Comparison of ENCODE assay signal across 23 cellular contexts in the genomic region with DNA sequence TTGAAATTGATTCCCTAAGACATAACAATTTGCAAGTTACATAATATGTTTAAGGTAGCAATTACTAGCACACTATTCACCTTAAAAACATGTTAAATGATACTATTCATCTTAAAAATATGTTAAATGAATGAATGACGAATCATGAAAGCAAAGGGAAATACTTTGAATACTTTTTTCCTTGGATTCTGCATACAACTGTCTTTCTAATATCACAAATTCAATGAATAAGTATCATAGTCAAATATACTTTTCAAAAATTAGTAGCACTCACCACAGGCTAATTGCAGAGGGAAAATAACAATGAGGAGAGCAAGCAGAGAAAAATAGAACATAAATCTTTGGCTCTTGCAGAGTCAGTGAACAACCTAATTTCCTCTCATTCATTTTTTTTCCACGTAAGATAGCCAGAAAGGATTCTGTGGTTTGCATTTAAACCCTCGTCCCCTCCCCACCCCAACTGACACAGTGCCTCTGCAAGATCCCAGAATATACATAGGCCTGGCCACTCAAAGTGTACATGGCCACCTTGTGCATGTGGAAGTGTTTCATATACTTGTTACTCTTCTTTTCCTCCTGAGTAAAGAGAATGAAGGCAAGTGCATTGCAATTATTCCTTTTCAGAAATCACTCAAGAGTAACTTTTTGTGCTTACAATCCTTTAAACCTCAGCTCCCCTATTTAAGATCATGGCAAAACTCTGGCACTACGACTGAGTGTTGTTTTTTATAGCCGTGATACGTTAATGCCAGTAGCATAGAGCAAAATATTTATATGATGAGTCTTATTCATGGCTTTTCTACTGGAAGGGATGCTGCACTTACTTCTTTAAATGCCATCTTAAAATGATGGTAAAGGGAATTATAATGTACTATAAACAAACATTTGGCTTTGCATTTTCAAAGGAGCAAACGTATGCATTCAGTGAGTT.
DNase-seq lines count a peak whose midpoint lies in the region; ATAC-seq and TF ChIP-seq lines count a peak whose summit lies in the region.
"Had no signal": no experiment of that assay in that cellular context is flagged by ENCODE, and none has a peak within 500 bp of the region (broad histone marks: within the 10 kb centered on the region; RNA-seq: fewer than 3 reads in every experiment).

No MANE protein-coding gene starts in this region.

- no peak overlapping the region for H3K23ac ChIP-seq in neuronal stem cell (ENCODE audit: low read depth, low read length, poor library complexity)

- no peak overlapping the region for H3K4me2 ChIP-seq in neuronal stem cell (ENCODE audit: insufficient read depth, low read length, poor library complexity, severe bottlenecking)
- H3K4me2 ChIP-seq: A549; BLaER1 treated with 17β-estradiol and CSF1 and Interleukin-3, amounts not matched to agents 10 nM and 100 nM had no signal

- peaks cover 3% of the 10 kb centered on the region; the same call in 1 of the 2 replicates for H3K4me1 Mint-ChIP-seq in WTC11
- H3K4me1 Mint-ChIP-seq: activated naive CD8-positive, alpha-beta T cell treated with anti-CD3 and anti-CD28 coated beads, Interleukin-2, amount 50 U/mL, for 24 hours; endodermal cell had no signal

- H3K27me3 ChIP-seq in RWPE2 (ENCODE audit: insufficient read depth, poor library complexity, severe bottlenecking) (no peaks in the 10 kb centered on the region), neuronal stem cell (ENCODE audit: control insufficient read depth in 3 of 3, insufficient read depth in 3 of 3, low read depth in 1 of 3, low read length in 3 of 3) (no peaks in the 10 kb centered on the region)
- H3K27me3 ChIP-seq: BLaER1 treated with 17β-estradiol and CSF1 and Interleukin-3, amounts not matched to agents 10 nM and 100 nM; brain microvascular endothelial cell; Peyer's patch; sigmoid colon had no signal

- H3K27ac Mint-ChIP-seq in WTC11 = no peak overlapping the region
- H3K27ac Mint-ChIP-seq: activated CD4-positive, alpha-beta memory T cell treated with anti-CD3 and anti-CD28 coated beads for 36 hours; activated naive CD8-positive, alpha-beta T cell treated with anti-CD3 and anti-CD28 coated beads, Interleukin-2, amount 50 U/mL, for 24 hours; endodermal cell had no signal

- DNase-seq in AG10803 (ENCODE audit: low read depth) (peak; percentile 49), HS-27A (ENCODE audit: low read depth) (peak; percentile 83), RWPE2 (ENCODE audit: low spot score) (no peak), fibroblast of mammary gland (ENCODE audit: low read depth) (peak; percentile 7), neuronal stem cell (ENCODE audit: low spot score) (no peak), WTC11 (ENCODE audit: low spot score) (no peak), UCSD-AML1 (lab: John Stamatoyannopoulos, UW; ENCODE audit: unreplicated experiment) (no peak)
- DNase-seq in activated effector memory CD4-positive, alpha-beta T cell treated with Interleukin-2 at 50 U/mL for 16 hours = no peak
- DNase-seq: activated CD4-positive, alpha-beta memory T cell treated with anti-CD3 and anti-CD28 coated beads for 36 hours; activated CD4-positive, CD25-positive, alpha-beta regulatory T cell; activated effector memory CD4-positive, alpha-beta T cell treated with anti-CD3 and anti-CD28 coated beads, Interleukin-2, amount 50 U/mL, for 16 hours; activated naive CD8-positive, alpha-beta T cell treated with anti-CD3 and anti-CD28 coated beads, Interleukin-2, amount 50 U/mL, for 24 hours; brain microvascular endothelial cell; Calu3; endodermal cell; Kasumi-1; mucosa of descending colon; NCI-H1105 treated with DMSO at 0.1 percent for 48 hours; Peyer's patch; posterior cingulate gyrus; sigmoid colon had no signal

- peaks cover 25% of the 10 kb centered on the region for H3K36me3 Mint-ChIP-seq in WTC11
- H3K36me3 Mint-ChIP-seq: activated CD4-positive, alpha-beta memory T cell treated with anti-CD3 and anti-CD28 coated beads for 36 hours had no signal

- H3K27ac ChIP-seq in RWPE2 (ENCODE audit: poor library complexity, severe bottlenecking) = peak overlapping the region; percentile 90
- H3K27ac ChIP-seq in neuronal stem cell (replicated peaks; ENCODE audit: low read length) = no peak overlapping the region
- H3K27ac ChIP-seq: A549; BLaER1 treated with 17β-estradiol and CSF1 and Interleukin-3, amounts not matched to agents 10 nM and 100 nM; brain microvascular endothelial cell; Peyer's patch; sigmoid colon had no signal

- POLR2A ChIA-PET in WTC11 (lab: Charles Lee) = no interaction called here

- no peaks in the 10 kb centered on the region for H3K79me1 ChIP-seq in neuronal stem cell (ENCODE audit: low read depth, low read length)

- no peaks in the 10 kb centered on the region; the same call in 1 of the 2 replicates for H3K27me3 Mint-ChIP-seq in WTC11 (ENCODE audit: low read depth)
- H3K27me3 Mint-ChIP-seq: activated CD4-positive, alpha-beta memory T cell treated with anti-CD3 and anti-CD28 coated beads for 36 hours; activated naive CD8-positive, alpha-beta T cell treated with anti-CD3 and anti-CD28 coated beads, Interleukin-2, amount 50 U/mL, for 24 hours had no signal

- H3K9me3 Mint-ChIP-seq in WTC11 = peaks cover 41% of the 10 kb centered on the region

- H3K4me3 Mint-ChIP-seq in WTC11 = no peak overlapping the region
- H3K4me3 Mint-ChIP-seq: activated CD4-positive, alpha-beta memory T cell treated with anti-CD3 and anti-CD28 coated beads for 36 hours; activated naive CD8-positive, alpha-beta T cell treated with anti-CD3 and anti-CD28 coated beads, Interleukin-2, amount 50 U/mL, for 24 hours; endodermal cell had no signal

- no peak overlapping the region for H2AK5ac ChIP-seq in neuronal stem cell (ENCODE audit: low read depth, low read length)

- ATAC-seq in RWPE2 (ENCODE audit: low read depth) = peak; percentile 80
- no peak for ATAC-seq in WTC11
- ATAC-seq: A549; activated naive CD8-positive, alpha-beta T cell treated with anti-CD3 and anti-CD28 coated beads, Interleukin-2, amount 50 U/mL, for 24 hours; mucosa of descending colon had no signal

- no peak overlapping the region for H3K18ac ChIP-seq in neuronal stem cell (ENCODE audit: low read length)

- CTCF ChIA-PET in WTC11 (lab: Charles Lee) = no interaction called here

- H4K91ac ChIP-seq in neuronal stem cell (ENCODE audit: low read depth, low read length, poor library complexity) = no peak overlapping the region

- no peak overlapping the region for H2BK5ac ChIP-seq in neuronal stem cell (ENCODE audit: low read length)

- H3K4me3 ChIP-seq in AG10803 (ENCODE audit: low read length) (no peak overlapping the region), RWPE2 (ENCODE audit: severe bottlenecking) (no peak overlapping the region), fibroblast of mammary gland (ENCODE audit: control insufficient read depth, low read depth, low read length) (no peak overlapping the region), neuronal stem cell (ENCODE audit: low read length in 2 of 2) (no peak overlapping the region)
- H3K4me3 ChIP-seq: A549; BLaER1 treated with 17β-estradiol and CSF1 and Interleukin-3, amounts not matched to agents 10 nM and 100 nM; mucosa of descending colon; Peyer's patch; sigmoid colon had no signal

- H2AFZ ChIP-seq in neuronal stem cell (ENCODE audit: low read length) = no peak overlapping the region

- WGBS in neuronal stem cell (ENCODE audit: extremely low coverage in 2 of 2, insufficient read length in 2 of 2, insufficient replicate concordance in 1 of 2), 2 donors = no CpG with 5 or more reads among the region's 7 CpGs

- peaks cover 18% of the 10 kb centered on the region for H3K4me1 ChIP-seq in RWPE2 (ENCODE audit: insufficient read depth, poor library complexity, severe bottlenecking)
- no peaks in the 10 kb centered on the region for H3K4me1 ChIP-seq in neuronal stem cell (ENCODE audit: control insufficient read depth in 2 of 2, insufficient read depth in 1 of 2, low read depth in 1 of 2, low read length in 2 of 2)
- H3K4me1 ChIP-seq: A549; BLaER1 treated with 17β-estradiol and CSF1 and Interleukin-3, amounts not matched to agents 10 nM and 100 nM; Peyer's patch had no signal

- no peak overlapping the region for H4K8ac ChIP-seq in neuronal stem cell (ENCODE audit: low read depth, low read length)

- H3K14ac ChIP-seq in neuronal stem cell (ENCODE audit: low read length) = no peak overlapping the region

- no peak overlapping the region for H2BK15ac ChIP-seq in neuronal stem cell (ENCODE audit: low read length)

- no peak overlapping the region for H3K9ac ChIP-seq in neuronal stem cell (ENCODE audit: low read depth, low read length, poor library complexity)
- H3K9ac ChIP-seq: BLaER1 treated with 17β-estradiol and CSF1 and Interleukin-3, amounts not matched to agents 10 nM and 100 nM had no signal

- no peak overlapping the region for H3K4ac ChIP-seq in neuronal stem cell (ENCODE audit: low read length)

- H2BK120ac ChIP-seq in neuronal stem cell (ENCODE audit: low read depth, low read length) = no peak overlapping the region

- no peak overlapping the region for H2BK12ac ChIP-seq in neuronal stem cell (ENCODE audit: low read length)

- TF ChIP-seq CTCF in AG10803 (conservative IDR thresholded peaks at IDR 0.05; ENCODE audit: low read length) = no peak
- TF ChIP-seq CTCF in RWPE2 (IDR thresholded peaks at IDR 0.05; ENCODE audit: poor library complexity, severe bottlenecking) = no peak
- no peak for TF ChIP-seq CTCF in fibroblast of mammary gland (conservative IDR thresholded peaks at IDR 0.05; ENCODE audit: control insufficient read depth, insufficient read depth, low read depth, low read length)
- TF ChIP-seq CTCF in WTC11 (IDR thresholded peaks at IDR 0.05) = no peak

- no peaks in the 10 kb centered on the region for H3K36me3 ChIP-seq in RWPE2 (ENCODE audit: low read depth)
- no peaks in the 10 kb centered on the region for H3K36me3 ChIP-seq in neuronal stem cell (replicated peaks in 1 of 2; ENCODE audit: control insufficient read depth in 2 of 2, insufficient read depth in 2 of 2, low read length in 2 of 2)
- H3K36me3 ChIP-seq: BLaER1 treated with 17β-estradiol and CSF1 and Interleukin-3, amounts not matched to agents 10 nM and 100 nM; brain microvascular endothelial cell; Peyer's patch; sigmoid colon had no signal

- H3K9me3 ChIP-seq in RWPE2 (ENCODE audit: severe bottlenecking) (peaks cover 10% of the 10 kb centered on the region), neuronal stem cell (replicated peaks in 1 of 2; ENCODE audit: control insufficient read depth in 2 of 2, insufficient read depth in 1 of 2, low read depth in 1 of 2, low read length in 2 of 2) (peaks cover 9 to 19% of the 10 kb centered on the region in 2 donors)

TF ChIP-seq in WTC11, 78 proteins besides CTCF, POLR2A, EP300 and RAD21 (continues in another document):
- TF ChIP-seq SMAD4 (CRISPR knock-in tag; IDR thresholded peaks at IDR 0.05) (no peak), CBFB (CRISPR knock-in tag; IDR thresholded peaks at IDR 0.05; ENCODE audit: low read depth) (no peak), ZNF416 (CRISPR knock-in tag; IDR thresholded peaks at IDR 0.05) (no peak)
- TF ChIP-seq, protein P1, sequence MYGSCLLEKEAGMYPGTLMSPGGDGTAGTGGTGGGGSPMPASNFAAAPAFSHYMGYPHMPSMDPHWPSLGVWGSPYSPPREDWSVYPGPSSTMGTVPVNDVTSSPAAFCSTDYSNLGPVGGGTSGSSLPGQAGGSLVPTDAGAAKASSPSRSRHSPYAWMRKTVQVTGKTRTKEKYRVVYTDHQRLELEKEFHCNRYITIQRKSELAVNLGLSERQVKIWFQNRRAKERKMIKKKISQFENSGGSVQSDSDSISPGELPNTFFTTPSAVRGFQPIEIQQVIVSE (CRISPR knock-in tag; IDR thresholded peaks at IDR 0.05; ENCODE audit: borderline replicate concordance) = no peak

Comparison
In these comparisons a context has a peak if more than half of its experiments do, and no peak if none do; other contexts are left out.
1. DNase-seq: peak in AG10803 (single experiment), HS-27A (single experiment) and fibroblast of mammary gland (single experiment); none in RWPE2 (single experiment), neuronal stem cell (single experiment), WTC11 (single experiment), activated effector memory CD4-positive, alpha-beta T cell treated with Interleukin-2 at 50 U/mL for 16 hours (single experiment) and UCSD-AML1 (single experiment).